ENCODE assay signal across 9 cellular contexts in the genomic region with DNA sequence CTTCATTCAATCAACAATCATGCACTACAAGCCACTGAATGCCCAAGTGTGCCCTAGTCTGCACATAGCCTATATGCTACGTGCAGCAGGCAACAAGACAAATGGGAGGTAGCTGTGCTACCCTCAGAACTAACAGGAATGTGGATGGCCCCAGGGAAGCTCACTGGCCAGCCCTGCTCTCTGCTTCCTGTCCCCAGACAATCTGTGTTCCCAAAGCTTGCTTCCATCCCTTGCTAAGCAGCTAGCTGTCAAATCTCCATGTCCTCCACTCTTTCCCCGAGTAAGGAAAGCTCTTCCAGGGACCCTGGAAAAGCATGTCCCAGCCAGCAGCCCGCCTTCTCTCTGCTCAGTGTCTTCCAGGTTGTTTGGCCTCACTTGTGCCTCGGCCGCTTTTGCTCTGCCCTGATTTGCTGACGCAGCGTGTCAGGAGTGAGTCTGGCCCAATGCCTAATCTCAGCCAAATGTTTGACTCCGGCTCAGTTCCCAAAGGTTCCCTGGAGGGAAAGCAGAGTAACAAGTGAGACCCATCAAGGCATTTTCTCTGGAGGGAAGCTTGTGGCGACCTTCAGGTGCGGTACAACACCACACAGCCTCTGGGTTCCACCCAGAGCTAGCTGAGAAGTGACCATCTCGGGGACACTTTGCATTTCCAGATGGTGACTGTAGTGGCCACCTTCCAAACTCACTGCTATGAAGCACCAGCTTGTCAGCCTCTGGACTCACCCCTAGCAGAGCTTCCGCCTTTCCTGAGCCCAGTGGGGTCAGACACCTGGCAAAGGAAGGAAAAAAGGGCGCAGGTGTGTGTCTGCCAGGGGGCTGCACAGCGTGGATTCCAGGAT.
DNase-seq lines count a peak whose midpoint lies in the region; ATAC-seq and TF ChIP-seq lines count a peak whose summit lies in the region.
"Had no signal": no experiment of that assay in that cellular context is flagged by ENCODE, and none has a peak within 500 bp of the region (broad histone marks: within the 10 kb centered on the region; RNA-seq: fewer than 3 reads in every experiment).

No MANE protein-coding gene starts in this region.

- TF ChIP-seq CTCF in psoas muscle (IDR thresholded peaks at IDR 0.05) = no peak

- no peak overlapping the region for H3K4me3 ChIP-seq in adipocyte (ENCODE audit: low read length)
- H3K4me3 ChIP-seq in right cardiac atrium (ENCODE audit: low read length) = no peak overlapping the region
- H3K4me3 ChIP-seq in psoas muscle = no peak overlapping the region

- H3K9me3 ChIP-seq in adipocyte (ENCODE audit: control insufficient read depth, low read length) = no peaks in the 10 kb centered on the region
- H3K9me3 ChIP-seq in right cardiac atrium (ENCODE audit: control insufficient read depth, low read length) = no peaks in the 10 kb centered on the region
- H3K9me3 ChIP-seq in psoas muscle = no peaks in the 10 kb centered on the region

- H3K4me1 ChIP-seq in adipocyte (ENCODE audit: control insufficient read depth, insufficient read depth, low read length) (peaks cover 11% of the 10 kb centered on the region), right cardiac atrium (ENCODE audit: control insufficient read depth, insufficient read depth, low read length) (peaks cover 5% of the 10 kb centered on the region), psoas muscle (peaks cover 5% of the 10 kb centered on the region)

- DNase-seq in EL (peak; percentile 13), adipocyte (ENCODE audit: low read depth) (peak; percentile 41), right cardiac atrium (peak; percentile 45 to 81 (median 73)), psoas muscle (peak; percentile 35 to 61), HUDEP-2 (lab: John Stamatoyannopoulos, UW; ENCODE audit: unreplicated experiment in 76 of 76) (no peak)
- DNase-seq: KG1 had no signal

- H3K27me3 ChIP-seq in adipocyte (replicated peaks; ENCODE audit: control insufficient read depth, insufficient read depth, low read length) (peaks cover 10% of the 10 kb centered on the region), right cardiac atrium (ENCODE audit: control insufficient read depth, insufficient read depth) (no peaks in the 10 kb centered on the region), psoas muscle (ENCODE audit: insufficient read depth in 3 of 3, low read length in 2 of 3) (no peaks in the 10 kb centered on the region)

- intact Hi-C loops in right cardiac atrium (cut with DNase I) = no loop called here
- intact Hi-C loops in psoas muscle (cut with DNase I) = no loop called here

- ATAC-seq in right cardiac atrium = peak; percentile 47 to 67
- ATAC-seq in psoas muscle = peak; percentile 67 to 92 (median 85)
- no peak for ATAC-seq in GM18861 (IDR thresholded peaks at IDR 0.05; ENCODE audit: unreplicated experiment)
- ATAC-seq in HG03139 (IDR thresholded peaks at IDR 0.05; ENCODE audit: unreplicated experiment) = no peak
- ATAC-seq in HG03571 (IDR thresholded peaks at IDR 0.05; ENCODE audit: unreplicated experiment) = no peak

- H3K36me3 ChIP-seq in adipocyte (ENCODE audit: control insufficient read depth, insufficient read depth, low read length, severe bottlenecking) (no peaks in the 10 kb centered on the region), psoas muscle (ENCODE audit: insufficient read depth in 1 of 2, low read depth in 1 of 2) (no peaks in the 10 kb centered on the region)

- no peak overlapping the region for H3K27ac ChIP-seq in right cardiac atrium (ENCODE audit: low read length)
- H3K27ac ChIP-seq in psoas muscle = no peak overlapping the region

- WGBS in right cardiac atrium = 45% methylated on average over 14 of the region's 14 CpGs
- 26 to 31% (median 29%) methylated on average over 14 of the region's 14 CpGs for WGBS in psoas muscle, 3 donors

- H3K9ac ChIP-seq in adipocyte (ENCODE audit: low read length) = no peak overlapping the region

Comparison
In these comparisons a context has a peak if more than half of its experiments do, and no peak if none do; other contexts are left out.
1. DNase-seq: peak in EL (single experiment), adipocyte (single experiment), right cardiac atrium (3 of 3) and psoas muscle (2 of 2); none in HUDEP-2 (0 of 76).
2. ATAC-seq: peak in right cardiac atrium (2 of 2) and psoas muscle (4 of 4); none in GM18861 (single experiment), HG03139 (single experiment) and HG03571 (single experiment).